ENCODE assay signal across 24 cellular contexts in the genomic region with DNA sequence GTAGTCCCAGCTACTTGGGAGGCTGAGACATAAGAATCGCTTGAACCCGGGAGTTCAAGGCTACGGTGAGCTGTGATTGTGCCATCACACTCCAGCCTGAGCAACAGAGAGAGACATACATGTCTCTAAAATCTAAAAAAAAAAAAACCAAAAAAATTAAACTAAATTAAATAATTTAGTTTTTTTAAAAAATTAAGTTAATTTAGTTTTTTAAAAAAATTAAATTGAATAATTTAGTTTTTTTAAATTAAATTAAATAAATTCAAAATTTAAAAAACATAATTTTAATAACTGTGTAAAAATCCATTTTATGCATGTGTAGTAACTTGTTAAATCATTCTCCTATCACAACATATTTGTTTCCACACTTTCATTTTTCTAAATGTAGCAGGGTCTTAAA. TPM values are rescaled to one million over a fixed set of nuclear protein-coding genes. Genes with fewer than 3 reads are reported as not detected.
"Had no signal": no experiment of that assay in that cellular context is flagged by ENCODE, and none has a peak within 500 bp of the region (broad histone marks: within the 10 kb centered on the region; RNA-seq: fewer than 3 reads in every experiment).

No MANE protein-coding gene starts in this region.

- ATAC-seq: K562, Right ventricle myocardium inferior, SK-N-SH treated with all-trans-retinoic acid at 6 μM for 48 hours had no signal

- H3K36me3 ChIP-seq: SJCRH30 had no signal

- H3K27ac ChIP-seq: HL-60, KMS-11, RWPE1, SJCRH30 had no signal

- FAIRE-seq: HTR-8/SVneo, K562 had no signal

- H3K9me3 ChIP-seq: SJCRH30 had no signal

- H3K9me3 Mint-ChIP-seq: IgD-negative memory B cell had no signal

- H3K4me3 ChIP-seq: K562, SJCRH30 had no signal

- DNase-seq: Kasumi-1, MM.1S, NCI-H1092 treated with DMSO at 0.1 percent for 48 hours, NCI-H1436, NCI-H187, NCI-H2029, NCI-H2081 treated with DMSO at 0.1 percent for 48 hours, NCI-H2171, NCI-H226, NCI-H446, NCI-H510A, NCI-H524 treated with DMSO at 0.1 percent for 48 hours, NCI-H69, NCI-H774, SHP77 treated with DMSO at 0.1 percent for 48 hours, SJCRH30 had no signal

- H3K36me3 Mint-ChIP-seq: IgD-negative memory B cell had no signal

- H3K4me1 ChIP-seq: SJCRH30 had no signal

- H3K4me3 Mint-ChIP-seq: IgD-negative memory B cell had no signal

RNA-seq across cellular contexts. Expression of a gene that starts 20.1 kb away (rescaled TPM):
- total RNA-seq: K562 had no signal
- polyA plus RNA-seq: IgD-negative memory B cell, K562 had no signal
